9 cellular contexts compared by ENCODE assay signal in the genomic region with DNA sequence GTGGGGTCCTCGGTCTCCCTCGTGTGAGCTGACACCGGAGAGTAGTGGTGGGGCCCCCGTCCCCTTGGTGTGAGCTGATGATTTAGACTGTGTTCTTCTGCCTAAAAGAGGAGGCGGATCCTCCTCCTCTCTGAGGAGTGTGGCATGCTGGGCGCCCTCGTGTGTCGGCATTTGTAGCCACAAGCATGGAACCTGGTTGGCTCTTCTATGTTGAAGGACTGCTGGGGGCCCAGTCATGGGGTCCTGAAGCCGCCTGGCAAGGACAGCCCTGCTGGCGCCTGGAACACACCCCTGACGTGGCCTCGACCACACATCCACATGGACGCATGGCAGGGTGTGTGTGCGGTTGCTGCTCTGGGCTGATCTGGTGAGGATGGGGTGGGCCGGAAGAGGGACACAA. TPM values are rescaled to one million over a fixed set of nuclear protein-coding genes. Genes with fewer than 3 reads are reported as not detected.
A peak's percentile ranks its signal among the peaks of the same experiment; 100 is the strongest.
DNase-seq lines count a peak whose midpoint lies in the region; ATAC-seq, FAIRE-seq and TF ChIP-seq lines count a peak whose summit lies in the region.
"Had no signal": no experiment of that assay in that cellular context is flagged by ENCODE, and none has a peak within 500 bp of the region (broad histone marks: within the 10 kb centered on the region; RNA-seq: fewer than 3 reads in every experiment).

No MANE protein-coding gene starts in this region.

- no peaks in the 10 kb centered on the region for H3K27me3 Mint-ChIP-seq in activated T-helper 2 cell treated with anti-CD3 and anti-CD28 coated beads, Interferon-gamma antibody, Interleukin-2, Interleukin-4, amounts not matched to agents 10 μg/mL and 5 μg/mL and 100 μg/mL, durations not matched to agents 14 hours and 24 hours and 36 hours (ENCODE audit: low read depth)

- no peak overlapping the region for H3K4me3 ChIP-seq in GM23248
- H3K4me3 ChIP-seq in WI38 (ENCODE audit: low read depth, low read length) = no peak overlapping the region
- H3K4me3 ChIP-seq in aorta (ENCODE audit: low read length in 2 of 2) = no peak overlapping the region

- in situ Hi-C loops in GM23248 (cut with MboI) = no loop called here

- intact Hi-C loops in activated T-helper 2 cell treated with anti-CD3 and anti-CD28 coated beads, Interferon-gamma antibody, Interleukin-2, Interleukin-4, amounts not matched to agents 10 μg/mL and 5 μg/mL and 100 μg/mL, durations not matched to agents 14 hours and 24 hours and 36 hours (cut with micrococcal nuclease) = no loop called here
- intact Hi-C loops in aorta (cut with DNase I) = no loop called here

- H3K4me2 ChIP-seq in GM23248 (ENCODE audit: unreplicated experiment) = no peak overlapping the region

- DNase-seq in AG08395 (ENCODE audit: low spot score) (peak; percentile 78), GM23248 (peak; percentile 63), iris pigment epithelial cell (ENCODE audit: low read depth) (peak; percentile 30), frontal cortex (ENCODE audit: low spot score in 2 of 2) (no peak), aorta (no peak)
- DNase-seq in activated T-helper 2 cell treated with anti-CD3 and anti-CD28 coated beads, Interferon-gamma antibody, Interleukin-2, Interleukin-4, amounts not matched to agents 10 μg/mL and 5 μg/mL and 100 μg/mL, durations not matched to agents 14 hours and 24 hours and 36 hours (ENCODE audit: low spot score) = no peak
- DNase-seq: NCI-H2107 had no signal

- no peak overlapping the region for H3K9ac ChIP-seq in GM23248

- TF ChIP-seq CTCF in WI38 (IDR thresholded peaks at IDR 0.05; ENCODE audit: low read depth, low read length) = 0 out of 2 replicates have a peak, but pooled peaks have one; percentile 10

- peaks cover 37% of the 10 kb centered on the region for H3K79me2 ChIP-seq in GM23248 (ENCODE audit: insufficient read depth)

- H3K36me3 ChIP-seq in GM23248 (ENCODE audit: low read depth) = peaks cover 13% of the 10 kb centered on the region; the same call in 1 of the 2 replicates
- peaks cover 0 to 4% of the 10 kb centered on the region in 2 donors for H3K36me3 ChIP-seq in aorta (ENCODE audit: control insufficient read depth in 1 of 2, insufficient read depth in 2 of 2, low read length in 1 of 2)

- no peaks in the 10 kb centered on the region for H3K9me3 Mint-ChIP-seq in activated T-helper 2 cell treated with anti-CD3 and anti-CD28 coated beads, Interferon-gamma antibody, Interleukin-2, Interleukin-4, amounts not matched to agents 10 μg/mL and 5 μg/mL and 100 μg/mL, durations not matched to agents 14 hours and 24 hours and 36 hours

- no peak overlapping the region for H2AFZ ChIP-seq in GM23248

- H3K4me1 ChIP-seq in GM23248 (ENCODE audit: insufficient read depth) (no peaks in the 10 kb centered on the region), aorta (ENCODE audit: control insufficient read depth in 1 of 2, insufficient read depth in 2 of 2, low read length in 2 of 2) (no peaks in the 10 kb centered on the region)

- H3K27ac ChIP-seq in GM23248 (no peak overlapping the region), aorta (ENCODE audit: low read depth in 1 of 2, low read length in 2 of 2) (no peak overlapping the region)

- no peak overlapping the region for H3K27ac Mint-ChIP-seq in activated T-helper 2 cell treated with anti-CD3 and anti-CD28 coated beads, Interferon-gamma antibody, Interleukin-2, Interleukin-4, amounts not matched to agents 10 μg/mL and 5 μg/mL and 100 μg/mL, durations not matched to agents 14 hours and 24 hours and 36 hours

- H3K9me2 ChIP-seq in GM23248 (ENCODE audit: insufficient read depth) = no peaks in the 10 kb centered on the region

- no peak for FAIRE-seq in frontal cortex (lab: Jason Lieb, UNC)

- no peak for ATAC-seq in GM21360 (IDR thresholded peaks at IDR 0.05; ENCODE audit: unreplicated experiment)
- ATAC-seq in aorta (ENCODE audit: low FRiP score) = no peak

- WGBS in GM23248 (ENCODE audit: low coverage in 1 of 2, low lambda C conversion rate in 2 of 2, missing lambda C conversion rate in 2 of 2), 2 experiments = 63 to 70% methylated on average over 15 of the region's 15 CpGs
- 54 to 73% methylated on average over 15 of the region's 15 CpGs for WGBS in aorta, 2 donors

- no peaks in the 10 kb centered on the region for H3K27me3 ChIP-seq in GM23248 (replicated peaks; ENCODE audit: insufficient read depth)
- H3K27me3 ChIP-seq in aorta (ENCODE audit: control insufficient read depth in 1 of 2, insufficient read depth in 2 of 2, low read length in 1 of 2) = no peaks in the 10 kb centered on the region

- no peak overlapping the region for H3K4me3 Mint-ChIP-seq in activated T-helper 2 cell treated with anti-CD3 and anti-CD28 coated beads, Interferon-gamma antibody, Interleukin-2, Interleukin-4, amounts not matched to agents 10 μg/mL and 5 μg/mL and 100 μg/mL, durations not matched to agents 14 hours and 24 hours and 36 hours (ENCODE audit: low read depth)

- H4K20me1 ChIP-seq in GM23248 (ENCODE audit: insufficient read depth) = peaks cover 4% of the 10 kb centered on the region; the same call in 1 of the 2 replicates

- H3K36me3 Mint-ChIP-seq in activated T-helper 2 cell treated with anti-CD3 and anti-CD28 coated beads, Interferon-gamma antibody, Interleukin-2, Interleukin-4, amounts not matched to agents 10 μg/mL and 5 μg/mL and 100 μg/mL, durations not matched to agents 14 hours and 24 hours and 36 hours (ENCODE audit: low read depth) = peaks cover 9% of the 10 kb centered on the region

- H3K9me3 ChIP-seq in GM23248 (ENCODE audit: low read depth) = no peaks in the 10 kb centered on the region
- no peaks in the 10 kb centered on the region for H3K9me3 ChIP-seq in aorta (ENCODE audit: control insufficient read depth, low read length)

- H3F3A ChIP-seq in GM23248 (ENCODE audit: insufficient read depth) = no peaks in the 10 kb centered on the region

- H3K4me1 Mint-ChIP-seq in activated T-helper 2 cell treated with anti-CD3 and anti-CD28 coated beads, Interferon-gamma antibody, Interleukin-2, Interleukin-4, amounts not matched to agents 10 μg/mL and 5 μg/mL and 100 μg/mL, durations not matched to agents 14 hours and 24 hours and 36 hours (ENCODE audit: low read depth) = peaks cover 10% of the 10 kb centered on the region

RNA-seq across cellular contexts. Expression of a gene that starts 50.2 kb away (rescaled TPM):
- 32.2 and 38.3 TPM in 2 replicates for total RNA-seq in GM23248 (2014; rRNA removed; shearing (Covaris generic))
- polyA plus RNA-seq in GM23248 (2016; fragmentation: Nextera tagmentation; extraction: Ambion mirVana) (27.5 and 31.1 TPM in 2 replicates), aorta (10 to 100 TPM; 14.0 to 47.3 TPM)
- total RNA-seq in frontal cortex (34.6 TPM), aorta (100 to 1,000 TPM in 1 of 2 donors, 10 to 100 TPM in 1; 93.3 to 147 TPM)
- total RNA-seq in activated T-helper 2 cell treated with anti-CD3 and anti-CD28 coated beads, Interferon-gamma antibody, Interleukin-2, Interleukin-4, amounts not matched to agents 10 μg/mL and 5 μg/mL and 100 μg/mL, durations not matched to agents 14 hours and 24 hours and 36 hours = 61.3 and 63.2 TPM in 2 replicates

Comparison
In these comparisons a context has a peak if more than half of its experiments do, and no peak if none do; other contexts are left out.
1. DNase-seq: peak in AG08395 (single experiment), GM23248 (single experiment) and iris pigment epithelial cell (single experiment); none in frontal cortex (0 of 2), activated T-helper 2 cell treated with anti-CD3 and anti-CD28 coated beads, Interferon-gamma antibody, Interleukin-2, Interleukin-4, amounts not matched to agents 10 μg/mL and 5 μg/mL and 100 μg/mL, durations not matched to agents 14 hours and 24 hours and 36 hours (single experiment) and aorta (0 of 2).